In the genomic region with DNA sequence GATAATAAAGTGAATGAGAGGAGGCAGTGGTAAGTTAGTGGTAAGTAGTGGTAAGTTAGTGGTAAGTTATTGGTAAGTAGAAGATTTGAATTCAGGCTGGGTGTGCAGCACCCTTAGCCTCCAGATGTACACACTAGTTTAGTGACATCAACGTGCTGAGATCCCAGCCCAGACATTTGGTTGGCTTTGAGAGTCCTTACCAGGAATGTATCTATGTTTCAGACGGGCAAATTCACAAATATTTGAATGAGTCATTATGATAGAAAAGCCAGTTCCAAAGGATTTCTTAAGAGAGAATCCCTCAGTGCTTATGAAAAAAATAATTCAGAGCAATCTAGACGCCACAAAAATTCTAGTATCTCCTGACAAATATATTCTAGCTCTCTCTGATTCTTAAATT, we compare ENCODE assay signal across 10 cellular contexts.
DNase-seq lines count a peak whose midpoint lies in the region; ATAC-seq and TF ChIP-seq lines count a peak whose summit lies in the region.
"Had no signal": no experiment of that assay in that cellular context is flagged by ENCODE, and none has a peak within 500 bp of the region (broad histone marks: within the 10 kb centered on the region; RNA-seq: fewer than 3 reads in every experiment).

No MANE protein-coding gene starts in this region.

- ATAC-seq in RWPE2 (ENCODE audit: low read depth): peak; percentile 84
- no peak for ATAC-seq in HG02798 (IDR thresholded peaks at IDR 0.05; ENCODE audit: poor library complexity, unreplicated experiment)
- ATAC-seq in HG02938 (IDR thresholded peaks at IDR 0.05; ENCODE audit: unreplicated experiment): no peak
- no peak for ATAC-seq in GM19351 (IDR thresholded peaks at IDR 0.05; ENCODE audit: unreplicated experiment)

- no peaks in the 10 kb centered on the region for H3K9me3 ChIP-seq in RWPE2 (ENCODE audit: severe bottlenecking)

- no peaks in the 10 kb centered on the region; the same call in 1 of the 2 replicates for H3K36me3 ChIP-seq in RWPE2 (ENCODE audit: low read depth)

- TF ChIP-seq CTCF in RWPE2 (IDR thresholded peaks at IDR 0.05; ENCODE audit: poor library complexity, severe bottlenecking) (no peak), retinal pigment epithelial cell (conservative IDR thresholded peaks at IDR 0.05; ENCODE audit: low read depth, low read length) (no peak)

- H3K4me1 ChIP-seq in RWPE2 (ENCODE audit: insufficient read depth, poor library complexity, severe bottlenecking): peaks cover 12% of the 10 kb centered on the region
- H3K4me1 ChIP-seq: Caco-2 had no signal

- peak; percentile 79 for DNase-seq in ELR (ENCODE audit: low read depth)
- no peak for DNase-seq in RWPE2 (ENCODE audit: low spot score)
- peak; percentile 90 for DNase-seq in fibroblast of gingiva (ENCODE audit: low read depth)
- DNase-seq in retinal pigment epithelial cell (ENCODE audit: low read depth): peak; percentile 37
- DNase-seq in NCI-H526 (lab: John Stamatoyannopoulos, UW): no peak
- DNase-seq: activated CD4-positive, alpha-beta T cell treated with anti-CD3 and anti-CD28 coated beads, Interleukin-2, amount 50 U/mL, for 1 hour; Caco-2 had no signal

- peak overlapping the region; percentile 46 for H3K27ac ChIP-seq in RWPE2 (ENCODE audit: poor library complexity, severe bottlenecking)

- no peaks in the 10 kb centered on the region for H3K27me3 ChIP-seq in RWPE2 (ENCODE audit: insufficient read depth, poor library complexity, severe bottlenecking)

- no peak overlapping the region for H3K4me3 ChIP-seq in RWPE2 (ENCODE audit: severe bottlenecking)
- no peak overlapping the region for H3K4me3 ChIP-seq in retinal pigment epithelial cell (ENCODE audit: low read length)

Comparison
In these comparisons a context has a peak if more than half of its experiments do, and no peak if none do; other contexts are left out.
1. DNase-seq: peak in ELR (single experiment), fibroblast of gingiva (single experiment) and retinal pigment epithelial cell (single experiment); none in RWPE2 (single experiment) and NCI-H526 (0 of 2).